19 cellular contexts compared by ENCODE assay signal in the genomic region with DNA sequence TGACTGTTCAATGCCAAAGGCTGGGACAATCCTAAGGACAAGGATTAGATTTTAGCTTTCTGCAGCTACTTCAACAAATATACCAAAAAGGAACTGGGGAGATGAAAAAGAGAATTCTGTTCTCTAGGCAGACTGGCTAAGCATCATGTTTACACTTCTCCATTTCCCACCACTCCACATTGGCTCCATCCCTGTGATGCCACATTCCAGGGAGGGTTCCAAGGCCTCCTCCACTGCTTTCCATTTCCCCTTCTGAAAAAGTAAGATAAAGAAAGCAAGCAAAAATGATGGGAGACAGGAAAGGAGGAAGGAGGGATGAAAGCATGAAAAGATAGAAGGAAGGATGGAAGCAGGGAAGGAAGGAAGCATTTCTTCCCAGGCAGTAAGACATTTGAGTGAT.
DNase-seq lines count a peak whose midpoint lies in the region; ATAC-seq and TF ChIP-seq lines count a peak whose summit lies in the region.
"Had no signal": no experiment of that assay in that cellular context is flagged by ENCODE, and none has a peak within 500 bp of the region (broad histone marks: within the 10 kb centered on the region; RNA-seq: fewer than 3 reads in every experiment).

No MANE protein-coding gene starts in this region.

- intact Hi-C loops in stomach (cut with DNase I; ENCODE audit: low total_unique reads) = no loop called here

- H3K9me3 Mint-ChIP-seq in endothelial cell (ENCODE audit: unreplicated experiment) (peaks cover 3% of the 10 kb centered on the region), neural crest cell (peaks cover 5% of the 10 kb centered on the region), type B pancreatic cell (peaks cover 13% of the 10 kb centered on the region)

- H3K36me3 ChIP-seq in NT2/D1 (ENCODE audit: insufficient read depth, insufficient read length, low read length) (no peaks in the 10 kb centered on the region), stomach (no peaks in the 10 kb centered on the region), upper lobe of left lung (no peaks in the 10 kb centered on the region)
- H3K36me3 ChIP-seq: adrenal gland, HAP-1, left lung, Peyer's patch had no signal

- ATAC-seq in upper lobe of left lung (ENCODE audit: low FRiP score in 2 of 2) = no peak
- ATAC-seq: HepG2; left lung; natural killer cell treated with Interleukin-12 subunit alpha and Interleukin-12 subunit beta and Interleukin-15 and Interleukin-18, amount 100 ng/mL, for 72 hours had no signal

- H3K36me3 Mint-ChIP-seq in endothelial cell (ENCODE audit: low read depth, unreplicated experiment) = no peaks in the 10 kb centered on the region
- H3K36me3 Mint-ChIP-seq in neural crest cell (ENCODE audit: low read depth) = peaks cover 4% of the 10 kb centered on the region
- H3K36me3 Mint-ChIP-seq in type B pancreatic cell = peaks cover 3% of the 10 kb centered on the region
- H3K36me3 Mint-ChIP-seq: CD14-positive monocyte; natural killer cell treated with Interleukin-12 subunit alpha and Interleukin-12 subunit beta and Interleukin-15 and Interleukin-18, amount 100 ng/mL, for 72 hours had no signal

- no peak for TF ChIP-seq EP300 in stomach (IDR thresholded peaks at IDR 0.05)
- no peak for TF ChIP-seq EP300 in upper lobe of left lung (IDR thresholded peaks at IDR 0.05)

- DNase-seq in NT2/D1 (ENCODE audit: low read depth, low spot score) (no peak), endothelial cell (ENCODE audit: low spot score) (no peak), neural crest cell (ENCODE audit: low read depth, low spot score) (no peak), type B pancreatic cell (ENCODE audit: extremely low spot score, unreplicated experiment) (no peak), stomach (no peak), NCI-H1436 treated with DMSO at 0.1 percent for 48 hours (lab: John Stamatoyannopoulos, UW) (no peak), upper lobe of left lung (no peak)
- DNase-seq: activated T-cell treated with anti-CD3 and anti-CD28 coated beads, Interleukin-2, amount 50 U/mL, for 1 hour; adrenal gland; left lung; NCI-H187 treated with DMSO at 0.1 percent for 48 hours; NCI-H526; Peyer's patch; small intestine; stimulated activated CD4-positive, alpha-beta T cell treated with anti-CD3 and anti-CD28 coated beads, Interleukin-2, amount 100 ng/mL, for 24 hours had no signal

- H3K27me3 ChIP-seq in NT2/D1 (ENCODE audit: insufficient read depth, insufficient read length) (no peaks in the 10 kb centered on the region), stomach (no peaks in the 10 kb centered on the region), upper lobe of left lung (no peaks in the 10 kb centered on the region)
- H3K27me3 ChIP-seq: adrenal gland, left lung, Peyer's patch had no signal

- H3K4me3 Mint-ChIP-seq in endothelial cell (ENCODE audit: unreplicated experiment) (no peak overlapping the region), neural crest cell (no peak overlapping the region), type B pancreatic cell (no peak overlapping the region)
- H3K4me3 Mint-ChIP-seq: CD14-positive monocyte; natural killer cell treated with Interleukin-12 subunit alpha and Interleukin-12 subunit beta and Interleukin-15 and Interleukin-18, amount 100 ng/mL, for 72 hours had no signal

- H3K9me3 ChIP-seq in NT2/D1 (ENCODE audit: insufficient read depth, low read length) (peaks cover 15% of the 10 kb centered on the region; the same call in 1 of the 2 replicates), stomach (peaks cover 0 to 8% (median 0%) of the 10 kb centered on the region in 4 donors), upper lobe of left lung (no peaks in the 10 kb centered on the region)
- H3K9me3 ChIP-seq: adrenal gland, HAP-1, Peyer's patch had no signal

- no peak for TF ChIP-seq CTCF in endothelial cell (IDR thresholded peaks at IDR 0.05; ENCODE audit: unreplicated experiment)
- TF ChIP-seq CTCF in neural crest cell (conservative IDR thresholded peaks at IDR 0.05) = no peak
- TF ChIP-seq CTCF in type B pancreatic cell (conservative IDR thresholded peaks at IDR 0.05) = no peak
- TF ChIP-seq CTCF in stomach (IDR thresholded peaks at IDR 0.05) = no peak
- TF ChIP-seq CTCF in upper lobe of left lung (IDR thresholded peaks at IDR 0.05) = no peak

- H3K4me1 Mint-ChIP-seq in endothelial cell (ENCODE audit: unreplicated experiment) (peaks cover 22% of the 10 kb centered on the region), neural crest cell (peaks cover 44% of the 10 kb centered on the region), type B pancreatic cell (ENCODE audit: unreplicated experiment) (peaks cover 34% of the 10 kb centered on the region)
- H3K4me1 Mint-ChIP-seq: CD14-positive monocyte had no signal

- no peaks in the 10 kb centered on the region for H3K4me1 ChIP-seq in NT2/D1 (ENCODE audit: insufficient read depth, insufficient read length)
- peaks cover 0 to 10% (median 4%) of the 10 kb centered on the region in 4 donors for H3K4me1 ChIP-seq in stomach
- H3K4me1 ChIP-seq in upper lobe of left lung = no peaks in the 10 kb centered on the region
- H3K4me1 ChIP-seq: left lung, Peyer's patch had no signal

- H3K4me3 ChIP-seq in NT2/D1 (ENCODE audit: insufficient read length, low read depth) = peak overlapping the region; percentile 6
- no peak overlapping the region for H3K4me3 ChIP-seq in stomach
- no peak overlapping the region for H3K4me3 ChIP-seq in upper lobe of left lung
- H3K4me3 ChIP-seq: adrenal gland, HAP-1, left lung, Peyer's patch had no signal

- H3K9ac ChIP-seq in NT2/D1 (ENCODE audit: insufficient read length, low read depth) = no peak overlapping the region

- H3K27me3 Mint-ChIP-seq in endothelial cell (ENCODE audit: unreplicated experiment) = no peaks in the 10 kb centered on the region
- no peaks in the 10 kb centered on the region for H3K27me3 Mint-ChIP-seq in neural crest cell (ENCODE audit: low read depth)
- H3K27me3 Mint-ChIP-seq in type B pancreatic cell = no peaks in the 10 kb centered on the region
- H3K27me3 Mint-ChIP-seq: natural killer cell treated with Interleukin-12 subunit alpha and Interleukin-12 subunit beta and Interleukin-15 and Interleukin-18, amount 100 ng/mL, for 72 hours had no signal

- no peak for TF ChIP-seq POLR2A in stomach (IDR thresholded peaks at IDR 0.05)
- no peak for TF ChIP-seq POLR2A in upper lobe of left lung (IDR thresholded peaks at IDR 0.05)

- no peak overlapping the region for H3K27ac ChIP-seq in stomach
- H3K27ac ChIP-seq in upper lobe of left lung = no peak overlapping the region
- H3K27ac ChIP-seq: left lung, Peyer's patch had no signal

- peak overlapping the region; percentile 74 for H3K27ac Mint-ChIP-seq in endothelial cell (ENCODE audit: unreplicated experiment)
- peak overlapping the region; percentile 71 for H3K27ac Mint-ChIP-seq in neural crest cell (ENCODE audit: unreplicated experiment)
- H3K27ac Mint-ChIP-seq in type B pancreatic cell = peak overlapping the region; percentile 34
- H3K27ac Mint-ChIP-seq: CD14-positive monocyte; natural killer cell treated with Interleukin-12 subunit alpha and Interleukin-12 subunit beta and Interleukin-15 and Interleukin-18, amount 100 ng/mL, for 72 hours had no signal
